In genomic region chr13:96460571-96460970, GRCh38 we compare ENCODE assay signal across 2 cellular contexts.
TF ChIP-seq lines count a peak whose summit lies in the region.

No MANE protein-coding gene starts in this region.

TF ChIP-seq in SK-N-SH, 30 proteins besides CTCF, POLR2A, EP300 and RAD21 (continued from another document):
- TF ChIP-seq REST (IDR thresholded peaks at IDR 0.05; ENCODE audit: low read depth, low read length), result no peak

TF ChIP-seq in SK-N-SH treated with all-trans-retinoic acid at 6 μM for 48 hours, 23 proteins besides CTCF, POLR2A, EP300 and RAD21 (continued from another document):
- TF ChIP-seq POU6F1 (CRISPR knock-in tag; IDR thresholded peaks at IDR 0.05; ENCODE audit: borderline replicate concordance, low read depth), result no peak
